Comparison of ENCODE assay signal across 1 cellular context in the genomic region with DNA sequence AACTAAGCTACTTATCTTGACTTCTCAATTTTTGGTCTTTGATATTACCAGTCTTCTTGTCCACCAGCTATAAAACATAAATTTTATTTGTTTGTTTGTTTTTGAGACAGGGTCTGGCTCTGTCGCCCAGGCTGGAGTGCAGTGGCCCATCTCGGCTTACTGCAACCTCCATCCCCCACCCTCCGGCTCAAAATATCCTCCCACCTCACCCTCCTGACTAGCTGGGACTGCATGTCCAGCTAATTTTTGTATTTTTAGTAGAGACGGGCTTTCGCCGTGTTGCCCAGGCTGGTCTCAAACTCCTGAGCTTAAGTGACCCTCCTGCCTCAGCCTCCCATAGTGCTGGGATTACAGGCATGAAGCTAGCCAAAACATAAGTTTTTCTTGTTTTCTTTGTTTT.
TF ChIP-seq lines count a peak whose summit lies in the region.

No MANE protein-coding gene starts in this region.

TF ChIP-seq in GM23338, 12 proteins besides CTCF, POLR2A, EP300 and RAD21 (continued from another document):
- TF ChIP-seq, protein P1, sequence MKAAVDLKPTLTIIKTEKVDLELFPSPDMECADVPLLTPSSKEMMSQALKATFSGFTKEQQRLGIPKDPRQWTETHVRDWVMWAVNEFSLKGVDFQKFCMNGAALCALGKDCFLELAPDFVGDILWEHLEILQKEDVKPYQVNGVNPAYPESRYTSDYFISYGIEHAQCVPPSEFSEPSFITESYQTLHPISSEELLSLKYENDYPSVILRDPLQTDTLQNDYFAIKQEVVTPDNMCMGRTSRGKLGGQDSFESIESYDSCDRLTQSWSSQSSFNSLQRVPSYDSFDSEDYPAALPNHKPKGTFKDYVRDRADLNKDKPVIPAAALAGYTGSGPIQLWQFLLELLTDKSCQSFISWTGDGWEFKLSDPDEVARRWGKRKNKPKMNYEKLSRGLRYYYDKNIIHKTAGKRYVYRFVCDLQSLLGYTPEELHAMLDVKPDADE (IDR thresholded peaks at IDR 0.05), result no peak
- TF ChIP-seq, protein P2, sequence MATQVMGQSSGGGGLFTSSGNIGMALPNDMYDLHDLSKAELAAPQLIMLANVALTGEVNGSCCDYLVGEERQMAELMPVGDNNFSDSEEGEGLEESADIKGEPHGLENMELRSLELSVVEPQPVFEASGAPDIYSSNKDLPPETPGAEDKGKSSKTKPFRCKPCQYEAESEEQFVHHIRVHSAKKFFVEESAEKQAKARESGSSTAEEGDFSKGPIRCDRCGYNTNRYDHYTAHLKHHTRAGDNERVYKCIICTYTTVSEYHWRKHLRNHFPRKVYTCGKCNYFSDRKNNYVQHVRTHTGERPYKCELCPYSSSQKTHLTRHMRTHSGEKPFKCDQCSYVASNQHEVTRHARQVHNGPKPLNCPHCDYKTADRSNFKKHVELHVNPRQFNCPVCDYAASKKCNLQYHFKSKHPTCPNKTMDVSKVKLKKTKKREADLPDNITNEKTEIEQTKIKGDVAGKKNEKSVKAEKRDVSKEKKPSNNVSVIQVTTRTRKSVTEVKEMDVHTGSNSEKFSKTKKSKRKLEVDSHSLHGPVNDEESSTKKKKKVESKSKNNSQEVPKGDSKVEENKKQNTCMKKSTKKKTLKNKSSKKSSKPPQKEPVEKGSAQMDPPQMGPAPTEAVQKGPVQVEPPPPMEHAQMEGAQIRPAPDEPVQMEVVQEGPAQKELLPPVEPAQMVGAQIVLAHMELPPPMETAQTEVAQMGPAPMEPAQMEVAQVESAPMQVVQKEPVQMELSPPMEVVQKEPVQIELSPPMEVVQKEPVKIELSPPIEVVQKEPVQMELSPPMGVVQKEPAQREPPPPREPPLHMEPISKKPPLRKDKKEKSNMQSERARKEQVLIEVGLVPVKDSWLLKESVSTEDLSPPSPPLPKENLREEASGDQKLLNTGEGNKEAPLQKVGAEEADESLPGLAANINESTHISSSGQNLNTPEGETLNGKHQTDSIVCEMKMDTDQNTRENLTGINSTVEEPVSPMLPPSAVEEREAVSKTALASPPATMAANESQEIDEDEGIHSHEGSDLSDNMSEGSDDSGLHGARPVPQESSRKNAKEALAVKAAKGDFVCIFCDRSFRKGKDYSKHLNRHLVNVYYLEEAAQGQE (IDR thresholded peaks at IDR 0.05; ENCODE audit: unreplicated experiment), result no peak
- TF ChIP-seq ZNF331 (CRISPR knock-in tag; IDR thresholded peaks at IDR 0.05; ENCODE audit: low read depth) (no peak), STAT1 (IDR thresholded peaks at IDR 0.05; ENCODE audit: unreplicated experiment) (no peak), JUNB (IDR thresholded peaks at IDR 0.05; ENCODE audit: unreplicated experiment) (no peak), EZH2 (IDR thresholded peaks at IDR 0.05; ENCODE audit: low read depth, unreplicated experiment) (no peak), ZNF114 (CRISPR knock-in tag; IDR thresholded peaks at IDR 0.05) (no peak), NANOG (IDR thresholded peaks at IDR 0.05; ENCODE audit: borderline replicate concordance) (no peak), CREB1 (CRISPR knock-in tag; IDR thresholded peaks at IDR 0.05; ENCODE audit: low read depth) (no peak), POLR2AphosphoS5 (IDR thresholded peaks at IDR 0.05; ENCODE audit: low read depth) (no peak)
- TF ChIP-seq, protein P3, sequence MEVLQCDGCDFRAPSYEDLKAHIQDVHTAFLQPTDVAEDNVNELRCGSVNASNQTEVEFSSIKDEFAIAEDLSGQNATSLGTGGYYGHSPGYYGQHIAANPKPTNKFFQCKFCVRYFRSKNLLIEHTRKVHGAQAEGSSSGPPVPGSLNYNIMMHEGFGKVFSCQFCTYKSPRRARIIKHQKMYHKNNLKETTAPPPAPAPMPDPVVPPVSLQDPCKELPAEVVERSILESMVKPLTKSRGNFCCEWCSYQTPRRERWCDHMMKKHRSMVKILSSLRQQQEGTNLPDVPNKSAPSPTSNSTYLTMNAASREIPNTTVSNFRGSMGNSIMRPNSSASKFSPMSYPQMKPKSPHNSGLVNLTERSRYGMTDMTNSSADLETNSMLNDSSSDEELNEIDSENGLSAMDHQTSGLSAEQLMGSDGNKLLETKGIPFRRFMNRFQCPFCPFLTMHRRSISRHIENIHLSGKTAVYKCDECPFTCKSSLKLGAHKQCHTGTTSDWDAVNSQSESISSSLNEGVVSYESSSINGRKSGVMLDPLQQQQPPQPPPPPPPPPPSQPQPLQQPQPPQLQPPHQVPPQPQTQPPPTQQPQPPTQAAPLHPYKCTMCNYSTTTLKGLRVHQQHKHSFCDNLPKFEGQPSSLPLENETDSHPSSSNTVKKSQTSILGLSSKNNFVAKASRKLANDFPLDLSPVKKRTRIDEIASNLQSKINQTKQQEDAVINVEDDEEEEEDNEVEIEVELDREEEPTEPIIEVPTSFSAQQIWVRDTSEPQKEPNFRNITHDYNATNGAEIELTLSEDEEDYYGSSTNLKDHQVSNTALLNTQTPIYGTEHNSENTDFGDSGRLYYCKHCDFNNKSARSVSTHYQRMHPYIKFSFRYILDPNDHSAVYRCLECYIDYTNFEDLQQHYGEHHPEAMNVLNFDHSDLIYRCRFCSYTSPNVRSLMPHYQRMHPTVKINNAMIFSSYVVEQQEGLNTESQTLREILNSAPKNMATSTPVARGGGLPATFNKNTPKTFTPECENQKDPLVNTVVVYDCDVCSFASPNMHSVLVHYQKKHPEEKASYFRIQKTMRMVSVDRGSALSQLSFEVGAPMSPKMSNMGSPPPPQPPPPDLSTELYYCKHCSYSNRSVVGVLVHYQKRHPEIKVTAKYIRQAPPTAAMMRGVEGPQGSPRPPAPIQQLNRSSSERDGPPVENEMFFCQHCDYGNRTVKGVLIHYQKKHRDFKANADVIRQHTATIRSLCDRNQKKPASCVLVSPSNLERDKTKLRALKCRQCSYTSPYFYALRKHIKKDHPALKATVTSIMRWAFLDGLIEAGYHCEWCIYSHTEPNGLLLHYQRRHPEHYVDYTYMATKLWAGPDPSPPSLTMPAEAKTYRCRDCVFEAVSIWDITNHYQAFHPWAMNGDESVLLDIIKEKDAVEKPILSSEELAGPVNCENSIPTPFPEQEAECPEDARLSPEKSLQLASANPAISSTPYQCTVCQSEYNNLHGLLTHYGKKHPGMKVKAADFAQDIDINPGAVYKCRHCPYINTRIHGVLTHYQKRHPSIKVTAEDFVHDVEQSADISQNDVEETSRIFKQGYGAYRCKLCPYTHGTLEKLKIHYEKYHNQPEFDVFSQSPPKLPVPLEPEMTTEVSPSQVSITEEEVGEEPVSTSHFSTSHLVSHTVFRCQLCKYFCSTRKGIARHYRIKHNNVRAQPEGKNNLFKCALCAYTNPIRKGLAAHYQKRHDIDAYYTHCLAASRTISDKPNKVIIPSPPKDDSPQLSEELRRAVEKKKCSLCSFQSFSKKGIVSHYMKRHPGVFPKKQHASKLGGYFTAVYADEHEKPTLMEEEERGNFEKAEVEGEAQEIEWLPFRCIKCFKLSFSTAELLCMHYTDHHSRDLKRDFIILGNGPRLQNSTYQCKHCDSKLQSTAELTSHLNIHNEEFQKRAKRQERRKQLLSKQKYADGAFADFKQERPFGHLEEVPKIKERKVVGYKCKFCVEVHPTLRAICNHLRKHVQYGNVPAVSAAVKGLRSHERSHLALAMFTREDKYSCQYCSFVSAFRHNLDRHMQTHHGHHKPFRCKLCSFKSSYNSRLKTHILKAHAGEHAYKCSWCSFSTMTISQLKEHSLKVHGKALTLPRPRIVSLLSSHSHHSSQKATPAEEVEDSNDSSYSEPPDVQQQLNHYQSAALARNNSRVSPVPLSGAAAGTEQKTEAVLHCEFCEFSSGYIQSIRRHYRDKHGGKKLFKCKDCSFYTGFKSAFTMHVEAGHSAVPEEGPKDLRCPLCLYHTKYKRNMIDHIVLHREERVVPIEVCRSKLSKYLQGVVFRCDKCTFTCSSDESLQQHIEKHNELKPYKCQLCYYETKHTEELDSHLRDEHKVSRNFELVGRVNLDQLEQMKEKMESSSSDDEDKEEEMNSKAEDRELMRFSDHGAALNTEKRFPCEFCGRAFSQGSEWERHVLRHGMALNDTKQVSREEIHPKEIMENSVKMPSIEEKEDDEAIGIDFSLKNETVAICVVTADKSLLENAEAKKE (CRISPR knock-in tag; IDR thresholded peaks at IDR 0.05), result no peak
TF ChIP-seq in GM23338: peak in this region for 0.
